Comparison of ENCODE assay signal across 8 cellular contexts in genomic region chr2:28393115-28393836, GRCh38. TPM values are rescaled to one million over a fixed set of nuclear protein-coding genes. Genes with fewer than 3 reads are reported as not detected.
DNase-seq lines count a peak whose midpoint lies in the region; ATAC-seq and TF ChIP-seq lines count a peak whose summit lies in the region.

No MANE protein-coding gene starts in this region.

- peak overlapping the region; percentile 80 to 99 (median 96) for H3K27ac ChIP-seq in dorsolateral prefrontal cortex
- H3K27ac ChIP-seq in lower lobe of right lung: peak overlapping the region; percentile 100

- in situ Hi-C loops in KBM-7 (cut with MboI; ENCODE audit: low pct_unique_long_range_greater_than_20kb, low sequenced_read_pairs): no loop called here

- H3K4me3 ChIP-seq in dorsolateral prefrontal cortex: peak overlapping the region; percentile 55 to 96 (median 81)
- peak overlapping the region; percentile 95 for H3K4me3 ChIP-seq in lower lobe of right lung

- peaks cover 38% of the 10 kb centered on the region for H3K4me1 Mint-ChIP-seq in activated CD4-positive, alpha-beta T cell treated with anti-CD3 and anti-CD28 coated beads, Interleukin-2, amount 10 ng/mL, durations not matched to agents 24 days and 14 days

- no peak overlapping the region for H3K4me3 Mint-ChIP-seq in activated CD4-positive, alpha-beta T cell treated with anti-CD3 and anti-CD28 coated beads, Interleukin-2, amount 10 ng/mL, durations not matched to agents 24 days and 14 days

- peaks cover 22% of the 10 kb centered on the region for H3K36me3 Mint-ChIP-seq in activated CD4-positive, alpha-beta T cell treated with anti-CD3 and anti-CD28 coated beads, Interleukin-2, amount 10 ng/mL, durations not matched to agents 24 days and 14 days (ENCODE audit: low read depth)

- H3K36me3 ChIP-seq in lower lobe of right lung: peaks cover 9% of the 10 kb centered on the region

- H3K9me3 Mint-ChIP-seq in activated CD4-positive, alpha-beta T cell treated with anti-CD3 and anti-CD28 coated beads, Interleukin-2, amount 10 ng/mL, durations not matched to agents 24 days and 14 days: no peaks in the 10 kb centered on the region

- H3K27me3 ChIP-seq in dorsolateral prefrontal cortex (no peaks in the 10 kb centered on the region), lower lobe of right lung (ENCODE audit: low read depth) (no peaks in the 10 kb centered on the region)

- intact Hi-C loops in activated CD4-positive, alpha-beta T cell treated with anti-CD3 and anti-CD28 coated beads, Interleukin-2, amount 10 ng/mL, durations not matched to agents 24 days and 14 days (cut with micrococcal nuclease): loop anchor here (1.0 to 5.0 kb wide), 9 partner anchors 116 to 1181 kb away; partner anchors contain the start of genes ATRAID, CCDC121, GPN1 and MRPL33
- intact Hi-C loops in dorsolateral prefrontal cortex (cut with DNase I) (loop anchor here (5.0 to 10.0 kb wide), 9 partner anchors 156 to 686 kb away; partner anchors contain the start of genes BABAM2 (in 1 of the 2), MRPL33 (in 1 of the 2), PPP1CB (in 1 of the 2) and RBKS (in 1 of the 2)), lower lobe of right lung (cut with DNase I) (no loop called here)

- H3K27me3 Mint-ChIP-seq in activated CD4-positive, alpha-beta T cell treated with anti-CD3 and anti-CD28 coated beads, Interleukin-2, amount 10 ng/mL, durations not matched to agents 24 days and 14 days: peaks cover 2% of the 10 kb centered on the region

- H3K9me3 ChIP-seq in lower lobe of right lung: no peaks in the 10 kb centered on the region

- DNase-seq in DMS 273 treated with DMSO at 0.1 percent for 48 hours (lab: John Stamatoyannopoulos, UW) (peak; percentile 11), KBM-7 (peak; percentile 67), dorsolateral prefrontal cortex (peak in 6 of 10 donors; percentile 30 to 68 (median 52)), lower lobe of right lung (peak; percentile 82), putamen (ENCODE audit: low spot score) (no peak)
- DNase-seq in activated CD4-positive, alpha-beta T cell treated with anti-CD3 and anti-CD28 coated beads, Interleukin-2, amount 10 ng/mL, durations not matched to agents 24 days and 14 days: peak; percentile 90
- DNase-seq in stimulated activated CD8-positive, alpha-beta memory T cell treated with anti-CD3 and anti-CD28 coated beads, Interleukin-7, amount 100 ng/mL, for 4 hours (ENCODE audit: low read depth in 2 of 2): peak; percentile 33 to 63

- ATAC-seq in lower lobe of right lung (peak; percentile 31 to 43), GM21528 (IDR thresholded peaks at IDR 0.05; ENCODE audit: low FRiP score, unreplicated experiment) (no peak)

- TF ChIP-seq CTCF in dorsolateral prefrontal cortex (IDR thresholded peaks at IDR 0.05 in 54 of 56, conservative IDR thresholded peaks at IDR 0.05 in 2 of 56; ENCODE audit: low read depth in 1 of 56, partially characterized antibody in 56 of 56): peak in 1 of 56 donors; percentile 2
- no peak for TF ChIP-seq CTCF in lower lobe of right lung (IDR thresholded peaks at IDR 0.05)

- peaks cover 23% of the 10 kb centered on the region for H3K4me1 ChIP-seq in lower lobe of right lung

- H3K27ac Mint-ChIP-seq in activated CD4-positive, alpha-beta T cell treated with anti-CD3 and anti-CD28 coated beads, Interleukin-2, amount 10 ng/mL, durations not matched to agents 24 days and 14 days: peak overlapping the region; percentile 99

RNA-seq across cellular contexts. Expression of gene FOSL2, which starts 0.6 kb away (rescaled TPM):
- total RNA-seq in activated CD4-positive, alpha-beta T cell treated with anti-CD3 and anti-CD28 coated beads, Interleukin-2, amount 10 ng/mL, durations not matched to agents 24 days and 14 days: 73.2 and 80.6 TPM in 2 replicates
- 100 to 1,000 TPM in 7 of 120 experiments, 10 to 100 TPM in 113; 22.5 to 173 (median 64.0) TPM for total RNA-seq in dorsolateral prefrontal cortex
- total RNA-seq in lower lobe of right lung: 74.9 TPM
